Comparison of ENCODE assay signal across 8 cellular contexts in the genomic region with DNA sequence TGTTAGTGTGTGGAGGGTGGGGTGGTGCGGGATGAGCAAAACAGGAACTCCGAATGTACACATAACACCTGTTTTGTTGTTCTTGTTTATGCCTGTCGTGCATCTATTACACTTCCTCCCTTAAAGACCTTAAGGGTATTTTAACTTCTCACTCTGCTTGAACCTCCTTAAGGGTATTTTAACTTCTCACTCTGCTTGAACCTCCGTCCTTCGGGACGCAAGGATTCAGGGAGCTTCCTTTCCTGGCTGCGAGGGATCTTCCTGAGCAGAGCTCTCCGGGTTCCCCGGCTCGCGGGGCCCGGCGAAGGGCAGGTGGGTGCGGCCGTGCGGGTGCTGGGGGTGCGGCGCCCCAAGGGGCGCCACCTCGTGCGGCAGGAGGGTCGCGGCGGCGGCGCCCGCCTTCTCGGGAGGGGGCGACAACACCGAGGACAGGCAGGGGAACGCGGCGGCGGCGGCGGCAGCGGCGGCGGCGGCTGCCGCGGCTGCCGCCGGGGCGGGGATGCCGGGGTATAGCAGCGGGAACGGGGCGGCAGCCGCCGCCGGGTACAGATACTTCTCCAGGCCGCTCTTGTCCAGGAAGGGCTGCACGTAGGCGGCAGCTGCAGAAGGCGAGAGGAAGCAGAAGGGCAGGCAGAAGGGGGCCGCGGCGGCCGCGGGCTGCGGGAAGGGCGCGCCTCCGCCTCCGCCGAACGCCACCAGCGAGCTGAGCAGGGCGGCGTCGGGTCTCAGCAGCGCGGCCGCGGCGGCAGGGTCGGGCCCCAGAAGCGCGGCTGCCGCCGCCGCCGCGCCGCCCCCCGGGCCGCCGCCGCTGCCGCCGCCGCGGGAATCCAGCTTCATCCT. TPM values are rescaled to one million over a fixed set of nuclear protein-coding genes. Genes with fewer than 3 reads are reported as not detected.
DNase-seq lines count a peak whose midpoint lies in the region; ATAC-seq and TF ChIP-seq lines count a peak whose summit lies in the region.

No MANE protein-coding gene starts in this region.

- H3K4me3 ChIP-seq in Loucy (ENCODE audit: low read length, poor library complexity, severe bottlenecking) (peak overlapping the region; percentile 71), fibroblast of the aortic adventitia (ENCODE audit: low read depth, low read length) (peak overlapping the region; percentile 78), neuronal stem cell (ENCODE audit: low read length in 2 of 2) (peak overlapping the region; percentile 47 to 83)

- ATAC-seq in HG03139 (IDR thresholded peaks at IDR 0.05; ENCODE audit: unreplicated experiment) = no peak

- H3K4ac ChIP-seq in neuronal stem cell (ENCODE audit: low read length) = no peak overlapping the region

- H3K4me2 ChIP-seq in Loucy (ENCODE audit: low read depth, low read length, poor library complexity, severe bottlenecking) = peak overlapping the region; percentile 79
- H3K4me2 ChIP-seq in neuronal stem cell (ENCODE audit: insufficient read depth, low read length, poor library complexity, severe bottlenecking) = peak overlapping the region; percentile 95

- no peaks in the 10 kb centered on the region for H3K79me2 ChIP-seq in Loucy (ENCODE audit: insufficient read depth, low read length)

- H3K23ac ChIP-seq in neuronal stem cell (ENCODE audit: low read depth, low read length, poor library complexity) = peak overlapping the region; percentile 58

- H3K36me3 ChIP-seq in Loucy (ENCODE audit: insufficient read depth, low read length) (no peaks in the 10 kb centered on the region), neuronal stem cell (replicated peaks in 1 of 2; ENCODE audit: control insufficient read depth in 2 of 2, insufficient read depth in 2 of 2, low read length in 2 of 2) (no peaks in the 10 kb centered on the region)

- H3K9me2 ChIP-seq in Loucy (replicated peaks; ENCODE audit: low read depth, low read length) = no peaks in the 10 kb centered on the region

- H4K8ac ChIP-seq in neuronal stem cell (ENCODE audit: low read depth, low read length) = no peak overlapping the region

- H4K91ac ChIP-seq in neuronal stem cell (ENCODE audit: low read depth, low read length, poor library complexity) = no peak overlapping the region

- no peaks in the 10 kb centered on the region for H4K20me1 ChIP-seq in Loucy (ENCODE audit: insufficient read depth, low read length, poor library complexity, severe bottlenecking)

- TF ChIP-seq CTCF in Loucy (conservative IDR thresholded peaks at IDR 0.05; ENCODE audit: low read length) (no peak), fibroblast of the aortic adventitia (IDR thresholded peaks at IDR 0.05; ENCODE audit: insufficient read depth, low read length) (no peak)

- DNase-seq in stimulated activated CD4-positive, alpha-beta T cell treated with anti-CD3 and anti-CD28 coated beads, Interleukin-12 subunit alpha, Interleukin-12 subunit beta, amount 100 ng/mL, for 4 hours = peak; percentile 19
- DNase-seq in stimulated activated CD4-positive, alpha-beta T cell treated with anti-CD3 and anti-CD28 coated beads, Interleukin-4, amount 100 ng/mL, for 24 hours = no peak
- peak; percentile 62 for DNase-seq in activated CD8-positive, alpha-beta memory T cell treated with anti-CD3 and anti-CD28 coated beads, Interleukin-2, amount 50 U/mL, for 48 hours
- DNase-seq in fibroblast of the aortic adventitia (ENCODE audit: low read depth) (peak; percentile 20), neuronal stem cell (ENCODE audit: low spot score) (no peak), G401 (ENCODE audit: low spot score) (no peak)

- H3K9me3 ChIP-seq in Loucy (ENCODE audit: insufficient read depth, low read depth, low read length) = no peaks in the 10 kb centered on the region
- no peaks in the 10 kb centered on the region for H3K9me3 ChIP-seq in neuronal stem cell (replicated peaks in 1 of 2; ENCODE audit: control insufficient read depth in 2 of 2, insufficient read depth in 1 of 2, low read depth in 1 of 2, low read length in 2 of 2)

- in situ Hi-C loops in G401 (cut with HindIII; ENCODE audit: low sequenced_read_pairs) = no loop called here

- peaks cover 4% of the 10 kb centered on the region for H3K4me1 ChIP-seq in Loucy (ENCODE audit: insufficient read depth, low read length, poor library complexity, severe bottlenecking)
- peaks cover 9 to 11% of the 10 kb centered on the region in 2 donors for H3K4me1 ChIP-seq in neuronal stem cell (ENCODE audit: control insufficient read depth in 2 of 2, insufficient read depth in 1 of 2, low read depth in 1 of 2, low read length in 2 of 2)

- H2AK5ac ChIP-seq in neuronal stem cell (ENCODE audit: low read depth, low read length) = no peak overlapping the region

- H2BK5ac ChIP-seq in neuronal stem cell (ENCODE audit: low read length) = no peak overlapping the region

- no peak overlapping the region for H3K27ac ChIP-seq in neuronal stem cell (replicated peaks; ENCODE audit: low read length)

- no CpG with 5 or more reads among the region's 94 CpGs for WGBS in neuronal stem cell (ENCODE audit: extremely low coverage in 2 of 2, insufficient read length in 2 of 2, insufficient replicate concordance in 1 of 2), 2 donors

- no peak overlapping the region for H2BK15ac ChIP-seq in neuronal stem cell (ENCODE audit: low read length)

- peaks cover 2% of the 10 kb centered on the region; the same call in 1 of the 2 replicates for H3F3A ChIP-seq in Loucy (ENCODE audit: low read depth)

- H3K18ac ChIP-seq in neuronal stem cell (ENCODE audit: low read length) = peak overlapping the region; percentile 65

- H2BK12ac ChIP-seq in neuronal stem cell (ENCODE audit: low read length) = no peak overlapping the region

- H3K27me3 ChIP-seq in Loucy (ENCODE audit: insufficient read depth, low read length, poor library complexity, severe bottlenecking) = peaks cover 27% of the 10 kb centered on the region
- peaks cover 14 to 54% (median 53%) of the 10 kb centered on the region in 3 experiments for H3K27me3 ChIP-seq in neuronal stem cell (ENCODE audit: control insufficient read depth in 3 of 3, insufficient read depth in 3 of 3, low read depth in 1 of 3, low read length in 3 of 3)

- H2BK120ac ChIP-seq in neuronal stem cell (ENCODE audit: low read depth, low read length) = no peak overlapping the region

- no peak overlapping the region for H3K14ac ChIP-seq in neuronal stem cell (ENCODE audit: low read length)

- peak overlapping the region; percentile 93 for H2AFZ ChIP-seq in Loucy (ENCODE audit: low read length)
- H2AFZ ChIP-seq in neuronal stem cell (ENCODE audit: low read length) = peak overlapping the region; percentile 92

- H3K9ac ChIP-seq in Loucy (ENCODE audit: low read depth, low read length, poor library complexity, severe bottlenecking) (peak overlapping the region; percentile 49), neuronal stem cell (ENCODE audit: low read depth, low read length, poor library complexity) (no peak overlapping the region)

- no peaks in the 10 kb centered on the region for H3K79me1 ChIP-seq in neuronal stem cell (ENCODE audit: low read depth, low read length)

RNA-seq across cellular contexts. Expression of a gene that starts 2.8 kb away (rescaled TPM):
- 2.3 and 9.2 TPM in 2 replicates for total RNA-seq in fibroblast of the aortic adventitia (ENCODE audit: low replicate concordance)
- not detected for polyA plus RNA-seq in neuronal stem cell (2013, experiment 1 of 2)
- polyA plus RNA-seq in neuronal stem cell (2013, experiment 2 of 2) = 0.04 TPM
- 1.4 and 2.8 TPM in 2 replicates for total RNA-seq in G401 (2014; rRNA removed; shearing (Covaris generic))

Comparison
In these comparisons a context has a peak if more than half of its experiments do, and no peak if none do; other contexts are left out.
1. DNase-seq: peak in stimulated activated CD4-positive, alpha-beta T cell treated with anti-CD3 and anti-CD28 coated beads, Interleukin-12 subunit alpha, Interleukin-12 subunit beta, amount 100 ng/mL, for 4 hours (single experiment), activated CD8-positive, alpha-beta memory T cell treated with anti-CD3 and anti-CD28 coated beads, Interleukin-2, amount 50 U/mL, for 48 hours (single experiment) and fibroblast of the aortic adventitia (single experiment); none in stimulated activated CD4-positive, alpha-beta T cell treated with anti-CD3 and anti-CD28 coated beads, Interleukin-4, amount 100 ng/mL, for 24 hours (single experiment), neuronal stem cell (single experiment) and G401 (single experiment).
2. Peak in every context shown above with its lines, with median percentiles within 50 percentile points of each other: H3K4me3 ChIP-seq.